ENCODE assay signal across 8 cellular contexts in the genomic region with DNA sequence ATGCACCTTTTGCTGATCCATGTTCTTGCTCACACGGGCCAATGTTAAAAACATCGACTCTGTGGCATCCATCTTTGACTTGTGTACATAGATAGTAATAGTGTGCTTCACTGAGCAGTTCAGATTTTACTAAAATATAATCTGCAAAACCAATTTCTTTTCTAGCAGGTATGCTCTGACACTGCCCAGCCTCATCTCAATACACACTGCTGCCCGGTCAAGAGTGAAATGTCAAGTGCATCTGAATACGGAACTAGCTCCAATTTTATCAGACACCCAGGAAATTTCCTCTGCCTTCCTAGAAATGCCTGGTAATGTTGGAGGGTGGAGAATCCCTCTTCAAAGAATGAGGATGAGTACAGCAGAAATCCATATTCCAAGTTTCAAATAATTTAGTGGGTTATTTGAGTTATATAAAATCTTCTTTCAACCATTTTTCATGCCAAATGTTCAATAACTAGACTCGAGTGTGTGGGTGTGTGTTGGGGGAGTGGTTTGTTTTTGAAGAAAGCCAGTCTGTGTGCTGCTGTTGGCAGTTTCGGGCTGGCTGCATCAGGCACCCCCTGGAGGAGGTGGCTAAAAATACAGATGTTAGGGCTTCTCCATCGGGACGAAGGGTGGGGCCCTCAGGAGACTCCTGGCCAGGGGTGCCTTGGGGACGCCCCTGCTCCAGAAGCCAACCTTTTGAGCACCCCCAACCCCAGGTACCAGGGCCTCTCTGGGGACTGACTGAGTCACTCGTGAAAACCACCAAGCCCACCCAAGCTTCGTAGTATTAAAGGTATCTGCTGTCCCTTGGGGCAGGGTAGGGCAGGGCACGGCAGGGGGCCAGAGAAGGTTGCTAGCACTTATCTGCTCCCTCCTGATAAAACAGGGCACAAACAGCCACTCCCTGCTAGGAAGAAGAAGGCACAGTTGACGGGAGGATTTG. TPM values are rescaled to one million over a fixed set of nuclear protein-coding genes. Genes with fewer than 3 reads are reported as not detected.
DNase-seq lines count a peak whose midpoint lies in the region; ATAC-seq and TF ChIP-seq lines count a peak whose summit lies in the region.

No MANE protein-coding gene starts in this region.

- no peak overlapping the region for H3K27ac ChIP-seq in upper lobe of right lung

- H3K4me1 ChIP-seq in upper lobe of right lung = peaks cover 56% of the 10 kb centered on the region

- H3K9me3 Mint-ChIP-seq in MCF 10A (ENCODE audit: unreplicated experiment) = no peaks in the 10 kb centered on the region

- intact Hi-C loops in MCF 10A (cut with micrococcal nuclease) = loop anchor here (1.0 kb wide), 1 partner anchor 97 kb away; no protein-coding TSS in a partner anchor
- intact Hi-C loops in upper lobe of right lung (cut with DNase I) = no loop called here

- peak; percentile 48 for TF ChIP-seq CTCF in MCF 10A (IDR thresholded peaks at IDR 0.05; ENCODE audit: unreplicated experiment)
- TF ChIP-seq CTCF in upper lobe of right lung (IDR thresholded peaks at IDR 0.05) = peak; percentile 48

- no peak overlapping the region for H3K4me3 ChIP-seq in upper lobe of right lung

- peak overlapping the region; percentile 39 for H3K27ac Mint-ChIP-seq in MCF 10A (ENCODE audit: low read depth, unreplicated experiment)

- CTCF ChIA-PET in MCF 10A (lab: Yijun Ruan, JAX) = interaction anchor here (0.6 to 1.8 kb wide), 8 partner anchors 9 to 107 kb away, joined by 3 to 8 read pairs (median 3); no protein-coding TSS in a partner anchor

- H3K36me3 Mint-ChIP-seq in MCF 10A (ENCODE audit: insufficient read depth, unreplicated experiment) = peaks cover 16% of the 10 kb centered on the region

- no peaks in the 10 kb centered on the region for H3K36me3 ChIP-seq in upper lobe of right lung

- TF ChIP-seq RAD21 in Ishikawa (IDR thresholded peaks at IDR 0.05; ENCODE audit: low read depth) = peak; percentile 66

- no peak for TF ChIP-seq EP300 in Ishikawa (IDR thresholded peaks at IDR 0.05; ENCODE audit: borderline replicate concordance)

- peaks cover 51% of the 10 kb centered on the region for H3K4me1 Mint-ChIP-seq in MCF 10A (ENCODE audit: insufficient read depth, unreplicated experiment)

- POLR2A ChIA-PET in MCF 10A (lab: Yijun Ruan, JAX) = interaction anchor here (0.6 to 3.8 kb wide), 5 partner anchors 9 to 215 kb away, joined by 3 to 28 read pairs (median 4); no protein-coding TSS in a partner anchor

- H3K27me3 ChIP-seq in upper lobe of right lung = no peaks in the 10 kb centered on the region

- DNase-seq in ELF-1 (ENCODE audit: low read depth, low spot score) (peak; percentile 71), MCF 10A (ENCODE audit: unreplicated experiment) (peak; percentile 74), left lobe of liver (ENCODE audit: low spot score) (no peak), upper lobe of right lung (no peak), NCI-H524 (lab: John Stamatoyannopoulos, UW) (no peak)
- DNase-seq in activated naive CD4-positive, alpha-beta T cell (lab: John Stamatoyannopoulos, UW) = no peak

- peak; percentile 71 for ATAC-seq in left lobe of liver
- ATAC-seq in upper lobe of right lung = peak; percentile 77
- no peak for ATAC-seq in GM21825 (IDR thresholded peaks at IDR 0.05; ENCODE audit: unreplicated experiment)

- H3K9me3 ChIP-seq in upper lobe of right lung = no peaks in the 10 kb centered on the region

- H3K27me3 Mint-ChIP-seq in MCF 10A (ENCODE audit: insufficient read depth, unreplicated experiment) = no peaks in the 10 kb centered on the region

- BruUV-seq in MCF 10A (replicated peaks; lab: Mats Ljungman, UMichigan) = no TSS peak

- H3K4me3 Mint-ChIP-seq in MCF 10A (ENCODE audit: unreplicated experiment) = no peak overlapping the region

TF ChIP-seq in Ishikawa, 13 proteins besides CTCF, POLR2A, EP300 and RAD21:
- no peak for TF ChIP-seq FOXM1 (IDR thresholded peaks at IDR 0.05; ENCODE audit: borderline replicate concordance, low read depth)
- no peak for TF ChIP-seq NFIC (IDR thresholded peaks at IDR 0.05)
- no peak for TF ChIP-seq TAF1 (IDR thresholded peaks at IDR 0.05; ENCODE audit: low read depth)
- peak; percentile 45; the same call in 1 of the 2 replicates for TF ChIP-seq TCF12 (IDR thresholded peaks at IDR 0.05; ENCODE audit: low read depth)
- TF ChIP-seq CEBPB (IDR thresholded peaks at IDR 0.05) = no peak
- no peak for TF ChIP-seq ZBTB7A (IDR thresholded peaks at IDR 0.05; ENCODE audit: low read depth)
- TF ChIP-seq, protein P1, sequence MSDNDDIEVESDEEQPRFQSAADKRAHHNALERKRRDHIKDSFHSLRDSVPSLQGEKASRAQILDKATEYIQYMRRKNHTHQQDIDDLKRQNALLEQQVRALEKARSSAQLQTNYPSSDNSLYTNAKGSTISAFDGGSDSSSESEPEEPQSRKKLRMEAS (IDR thresholded peaks at IDR 0.05) = no peak
- TF ChIP-seq CREB1 (IDR thresholded peaks at IDR 0.05; ENCODE audit: low read depth) = no peak
- TF ChIP-seq TEAD4 (IDR thresholded peaks at IDR 0.05) = no peak
- TF ChIP-seq, protein P2, sequence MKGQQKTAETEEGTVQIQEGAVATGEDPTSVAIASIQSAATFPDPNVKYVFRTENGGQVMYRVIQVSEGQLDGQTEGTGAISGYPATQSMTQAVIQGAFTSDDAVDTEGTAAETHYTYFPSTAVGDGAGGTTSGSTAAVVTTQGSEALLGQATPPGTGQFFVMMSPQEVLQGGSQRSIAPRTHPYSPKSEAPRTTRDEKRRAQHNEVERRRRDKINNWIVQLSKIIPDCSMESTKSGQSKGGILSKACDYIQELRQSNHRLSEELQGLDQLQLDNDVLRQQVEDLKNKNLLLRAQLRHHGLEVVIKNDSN (IDR thresholded peaks at IDR 0.05) = no peak
- peak; percentile 63; the same call in 1 of the 2 replicates for TF ChIP-seq EGR1 (IDR thresholded peaks at IDR 0.05)
- 0 out of 2 replicates have a peak, but pooled peaks have one; percentile 20 for TF ChIP-seq YY1 (IDR thresholded peaks at IDR 0.05; ENCODE audit: low read depth)
- TF ChIP-seq REST (IDR thresholded peaks at IDR 0.05; ENCODE audit: low read depth) = no peak

RNA-seq across cellular contexts. Expression of gene CTBP2, which starts 15.4 kb away (rescaled TPM):
- total RNA-seq in MCF 10A (2022) (129 and 152 TPM in 2 replicates), left lobe of liver (5.8 TPM), upper lobe of right lung (66.7 TPM)

Comparison
In these comparisons a context has a peak if more than half of its experiments do, and no peak if none do; other contexts are left out.
1. DNase-seq: peak in ELF-1 (single experiment) and MCF 10A (single experiment); none in left lobe of liver (single experiment), upper lobe of right lung (single experiment), activated naive CD4-positive, alpha-beta T cell (0 of 4) and NCI-H524 (0 of 2).